22 cellular contexts compared by ENCODE assay signal in genomic region chr14:58216544-58216943, GRCh38. TPM values are rescaled to one million over a fixed set of nuclear protein-coding genes. Genes with fewer than 3 reads are reported as not detected.
DNase-seq lines count a peak whose midpoint lies in the region; ATAC-seq, FAIRE-seq and TF ChIP-seq lines count a peak whose summit lies in the region.
"Had no signal": no experiment of that assay in that cellular context is flagged by ENCODE, and none has a peak within 500 bp of the region (broad histone marks: within the 10 kb centered on the region; RNA-seq: fewer than 3 reads in every experiment).

No MANE protein-coding gene starts in this region.

- H2AFZ ChIP-seq in ACC112 (ENCODE audit: low read length, unreplicated experiment): no peak overlapping the region

- TF ChIP-seq POLR2A in H54 (IDR thresholded peaks at IDR 0.05; ENCODE audit: low read depth, low read length) (no peak), heart left ventricle (IDR thresholded peaks at IDR 0.05) (no peak)

- no peaks in the 10 kb centered on the region for H3K9me3 Mint-ChIP-seq in activated CD8-positive, alpha-beta T cell treated with anti-CD3 and anti-CD28 coated beads, Interleukin-2, amount 10 ng/mL, durations not matched to agents 7 days and 5 days (ENCODE audit: insufficient read depth)
- H3K9me3 Mint-ChIP-seq: activated CD8-positive, alpha-beta T cell treated with anti-CD3 and anti-CD28 coated beads for 36 hours had no signal

- H3K27ac ChIP-seq in ACC112 (ENCODE audit: low read depth, low read length) (peak overlapping the region; percentile 49), heart left ventricle (no peak overlapping the region)
- H3K27ac ChIP-seq: Peyer's patch, sigmoid colon, suprapubic skin had no signal

- H3K4me1 Mint-ChIP-seq in activated CD8-positive, alpha-beta T cell treated with anti-CD3 and anti-CD28 coated beads, Interleukin-2, amount 10 ng/mL, durations not matched to agents 7 days and 5 days (ENCODE audit: low read depth): no peaks in the 10 kb centered on the region

- POLR2A ChIA-PET in activated CD8-positive, alpha-beta T cell treated with anti-CD3 and anti-CD28 coated beads, Interleukin-2, amount 10 ng/mL, durations not matched to agents 7 days and 5 days (lab: Charles Lee): no interaction called here

- peaks cover 24% of the 10 kb centered on the region for H3K36me3 Mint-ChIP-seq in activated CD8-positive, alpha-beta T cell treated with anti-CD3 and anti-CD28 coated beads, Interleukin-2, amount 10 ng/mL, durations not matched to agents 7 days and 5 days (ENCODE audit: low read depth)

- H3K27me3 Mint-ChIP-seq in activated CD8-positive, alpha-beta T cell treated with anti-CD3 and anti-CD28 coated beads, Interleukin-2, amount 10 ng/mL, durations not matched to agents 7 days and 5 days (ENCODE audit: low read depth): no peaks in the 10 kb centered on the region
- H3K27me3 Mint-ChIP-seq: activated CD8-positive, alpha-beta T cell treated with anti-CD3 and anti-CD28 coated beads for 36 hours had no signal

- CTCF ChIA-PET in activated CD8-positive, alpha-beta T cell treated with anti-CD3 and anti-CD28 coated beads, Interleukin-2, amount 10 ng/mL, durations not matched to agents 7 days and 5 days (lab: Charles Lee): no interaction called here

- H3K27me3 ChIP-seq in ACC112 (ENCODE audit: insufficient read depth, low read length): no peaks in the 10 kb centered on the region
- no peaks in the 10 kb centered on the region for H3K27me3 ChIP-seq in adipocyte (replicated peaks; ENCODE audit: control insufficient read depth, insufficient read depth, low read length)
- H3K27me3 ChIP-seq in heart left ventricle: no peaks in the 10 kb centered on the region
- H3K27me3 ChIP-seq: Peyer's patch, sigmoid colon, suprapubic skin had no signal

- H3K4me1 ChIP-seq in ACC112 (ENCODE audit: control insufficient read depth, insufficient read depth, low read length, unreplicated experiment): peaks cover 10% of the 10 kb centered on the region
- no peaks in the 10 kb centered on the region for H3K4me1 ChIP-seq in adipocyte (ENCODE audit: control insufficient read depth, insufficient read depth, low read length)
- H3K4me1 ChIP-seq in heart left ventricle: no peaks in the 10 kb centered on the region
- H3K4me1 ChIP-seq: Peyer's patch, sigmoid colon, suprapubic skin had no signal

- H3K4me3 Mint-ChIP-seq in activated CD8-positive, alpha-beta T cell treated with anti-CD3 and anti-CD28 coated beads, Interleukin-2, amount 10 ng/mL, durations not matched to agents 7 days and 5 days: no peak overlapping the region
- H3K4me3 Mint-ChIP-seq: activated CD8-positive, alpha-beta T cell treated with anti-CD3 and anti-CD28 coated beads for 36 hours; activated T-helper 1 cell treated with anti-CD3 and anti-CD28 coated beads, Interleukin-12 subunit alpha, Interleukin-12 subunit beta, Interleukin-2, Interleukin-4 antibody, amounts not matched to agents 30 ng/mL and 10 ng/mL and 1 ng/mL, durations not matched to agents 14 hours and 24 hours and 36 hours had no signal

- H3K27ac Mint-ChIP-seq in activated CD8-positive, alpha-beta T cell treated with anti-CD3 and anti-CD28 coated beads, Interleukin-2, amount 10 ng/mL, durations not matched to agents 7 days and 5 days: no peak overlapping the region
- H3K27ac Mint-ChIP-seq: activated CD8-positive, alpha-beta T cell treated with anti-CD3 and anti-CD28 coated beads for 36 hours; activated T-helper 1 cell treated with anti-CD3 and anti-CD28 coated beads, Interleukin-12 subunit alpha, Interleukin-12 subunit beta, Interleukin-2, Interleukin-4 antibody, amounts not matched to agents 30 ng/mL and 10 ng/mL and 1 ng/mL, durations not matched to agents 14 hours and 24 hours and 36 hours had no signal

- peak; percentile 33 for FAIRE-seq in H54 (lab: Jason Lieb, UNC)

- H3K9me3 ChIP-seq in adipocyte (ENCODE audit: control insufficient read depth, low read length) (no peaks in the 10 kb centered on the region), heart left ventricle (no peaks in the 10 kb centered on the region)
- H3K9me3 ChIP-seq: Peyer's patch, sigmoid colon, suprapubic skin had no signal

- no peak for TF ChIP-seq CTCF in heart left ventricle (IDR thresholded peaks at IDR 0.05)

- no peak for ATAC-seq in heart left ventricle
- ATAC-seq in activated CD8-positive, alpha-beta T cell treated with anti-CD3 and anti-CD28 coated beads, Interleukin-2, amount 10 ng/mL, durations not matched to agents 7 days and 5 days: no peak
- ATAC-seq: activated CD8-positive, alpha-beta T cell treated with anti-CD3 and anti-CD28 coated beads for 36 hours had no signal

- intact Hi-C loops in heart left ventricle (cut with DNase I): no loop called here

- H3K36me3 ChIP-seq in ACC112 (ENCODE audit: insufficient read depth, low read length) (peaks cover 18% of the 10 kb centered on the region), adipocyte (ENCODE audit: control insufficient read depth, insufficient read depth, low read length, severe bottlenecking) (peaks cover 78% of the 10 kb centered on the region), heart left ventricle (peaks cover 0 to 99% (median 81%) of the 10 kb centered on the region in 9 donors)

- no peak overlapping the region for H3K9ac ChIP-seq in adipocyte (ENCODE audit: low read length)

- H3K79me2 ChIP-seq in ACC112 (ENCODE audit: control insufficient read depth, insufficient read depth, low read length, unreplicated experiment): no peaks in the 10 kb centered on the region

- WGBS in heart left ventricle, 4 donors: 93 to 97% (median 94%) methylated on average over 2 of the region's 2 CpGs

- H3K4me3 ChIP-seq in ACC112 (ENCODE audit: low read depth, low read length) (no peak overlapping the region), adipocyte (ENCODE audit: low read length) (no peak overlapping the region), heart left ventricle (no peak overlapping the region)
- H3K4me3 ChIP-seq: Peyer's patch, sigmoid colon, suprapubic skin had no signal

- DNase-seq in H54 (ENCODE audit: insufficient read length, low spot score) (no peak), adipocyte (ENCODE audit: low read depth) (peak; percentile 30), kidney tubule cell (ENCODE audit: low spot score) (peak; percentile 56), NCI-H748 treated with DMSO at 0.1 percent for 48 hours (lab: John Stamatoyannopoulos, UW) (no peak), heart left ventricle (no peak), NCI-H2081 (lab: John Stamatoyannopoulos, UW) (no peak)
- DNase-seq in activated CD8-positive, alpha-beta T cell treated with anti-CD3 and anti-CD28 coated beads, Interleukin-2, amount 10 ng/mL, durations not matched to agents 7 days and 5 days: no peak
- DNase-seq: activated CD8-positive, alpha-beta T cell treated with anti-CD3 and anti-CD28 coated beads for 36 hours; amygdala; Calu3; HCEC 1CT; islet precursor cell; midbrain; NCI-H1048; NCI-H2107; NCI-H69; Peyer's patch; sigmoid colon; stimulated activated CD4-positive, alpha-beta T cell treated with anti-CD3 and anti-CD28 coated beads, Interleukin-2, amount 100 ng/mL, for 48 hours had no signal

RNA-seq across cellular contexts. Expression of gene ACTR10, which starts 16.6 kb away (rescaled TPM):
- total RNA-seq in heart left ventricle: 10 to 100 TPM; 67.0 to 86.9 (median 78.3) TPM
- polyA plus RNA-seq in heart left ventricle: 10 to 100 TPM; 66.3 to 83.2 TPM
- 10 to 100 TPM; 49.5 to 53.4 TPM for total RNA-seq in activated CD8-positive, alpha-beta T cell treated with anti-CD3 and anti-CD28 coated beads, Interleukin-2, amount 10 ng/mL, durations not matched to agents 7 days and 5 days

RNA-seq across cellular contexts. Expression of gene PSMA3, which starts 28.1 kb away (rescaled TPM):
- total RNA-seq in heart left ventricle: 100 to 1,000 TPM; 121 to 232 (median 155) TPM
- polyA plus RNA-seq in heart left ventricle: 100 to 1,000 TPM; 206 to 208 TPM
- 100 to 1,000 TPM; 257 to 275 TPM for total RNA-seq in activated CD8-positive, alpha-beta T cell treated with anti-CD3 and anti-CD28 coated beads, Interleukin-2, amount 10 ng/mL, durations not matched to agents 7 days and 5 days

Comparison
In these comparisons a context has a peak if more than half of its experiments do, and no peak if none do; other contexts are left out.
1. DNase-seq: peak in adipocyte (single experiment) and kidney tubule cell (single experiment); none in H54 (single experiment), NCI-H748 treated with DMSO at 0.1 percent for 48 hours (single experiment), heart left ventricle (0 of 5), activated CD8-positive, alpha-beta T cell treated with anti-CD3 and anti-CD28 coated beads, Interleukin-2, amount 10 ng/mL, durations not matched to agents 7 days and 5 days (single experiment) and NCI-H2081 (0 of 2).